8 cellular contexts compared by ENCODE assay signal in genomic region chr9:77475641-77476473, GRCh38.
DNase-seq lines count a peak whose midpoint lies in the region; ATAC-seq lines count a peak whose summit lies in the region.

No MANE protein-coding gene starts in this region.

- H3K27me3 Mint-ChIP-seq in activated naive CD8-positive, alpha-beta T cell treated with anti-CD3 and anti-CD28 coated beads, Interleukin-2, amount 50 U/mL, for 24 hours = no peaks in the 10 kb centered on the region

- H3K36me3 Mint-ChIP-seq in activated naive CD8-positive, alpha-beta T cell treated with anti-CD3 and anti-CD28 coated beads, Interleukin-2, amount 50 U/mL, for 24 hours (ENCODE audit: low read depth) = no peaks in the 10 kb centered on the region

- DNase-seq in HCEC 1CT = peak; percentile 35
- DNase-seq in NCI-H2029 treated with DMSO at 0.1 percent for 48 hours (lab: John Stamatoyannopoulos, UW) = peak; percentile 38
- DNase-seq in activated naive CD8-positive, alpha-beta T cell treated with anti-CD3 and anti-CD28 coated beads, Interleukin-2, amount 50 U/mL, for 24 hours = peak; percentile 27
- peak; percentile 75 for DNase-seq in stimulated activated CD4-positive, alpha-beta T cell treated with anti-CD3 and anti-CD28 coated beads, Interleukin-1b, Interleukin-23, amount 100 ng/mL, for 48 hours
- no peak for DNase-seq in SKM-1 (lab: John Stamatoyannopoulos, UW; ENCODE audit: unreplicated experiment)
- DNase-seq in RKO (ENCODE audit: low spot score) = no peak
- no peak for DNase-seq in left lobe of liver (ENCODE audit: low spot score)

- peaks cover 22% of the 10 kb centered on the region for H3K4me1 Mint-ChIP-seq in activated naive CD8-positive, alpha-beta T cell treated with anti-CD3 and anti-CD28 coated beads, Interleukin-2, amount 50 U/mL, for 24 hours

- ATAC-seq in GM18508 (IDR thresholded peaks at IDR 0.05; ENCODE audit: insufficient read depth, unreplicated experiment) = peak; percentile 95
- peak; percentile 96 for ATAC-seq in activated naive CD8-positive, alpha-beta T cell treated with anti-CD3 and anti-CD28 coated beads, Interleukin-2, amount 50 U/mL, for 24 hours
- ATAC-seq in left lobe of liver = no peak

- peak overlapping the region; percentile 3 for H3K4me3 Mint-ChIP-seq in activated naive CD8-positive, alpha-beta T cell treated with anti-CD3 and anti-CD28 coated beads, Interleukin-2, amount 50 U/mL, for 24 hours

- peak overlapping the region; percentile 84 for H3K27ac Mint-ChIP-seq in activated naive CD8-positive, alpha-beta T cell treated with anti-CD3 and anti-CD28 coated beads, Interleukin-2, amount 50 U/mL, for 24 hours

- H3K9me3 Mint-ChIP-seq in activated naive CD8-positive, alpha-beta T cell treated with anti-CD3 and anti-CD28 coated beads, Interleukin-2, amount 50 U/mL, for 24 hours = peaks cover 4% of the 10 kb centered on the region

Comparison
In these comparisons a context has a peak if more than half of its experiments do, and no peak if none do; other contexts are left out.
1. DNase-seq: peak in HCEC 1CT (single experiment), NCI-H2029 treated with DMSO at 0.1 percent for 48 hours (single experiment), activated naive CD8-positive, alpha-beta T cell treated with anti-CD3 and anti-CD28 coated beads, Interleukin-2, amount 50 U/mL, for 24 hours (single experiment) and stimulated activated CD4-positive, alpha-beta T cell treated with anti-CD3 and anti-CD28 coated beads, Interleukin-1b, Interleukin-23, amount 100 ng/mL, for 48 hours (single experiment); none in SKM-1 (single experiment), RKO (single experiment) and left lobe of liver (single experiment).